11 cellular contexts compared by ENCODE assay signal in the genomic region with DNA sequence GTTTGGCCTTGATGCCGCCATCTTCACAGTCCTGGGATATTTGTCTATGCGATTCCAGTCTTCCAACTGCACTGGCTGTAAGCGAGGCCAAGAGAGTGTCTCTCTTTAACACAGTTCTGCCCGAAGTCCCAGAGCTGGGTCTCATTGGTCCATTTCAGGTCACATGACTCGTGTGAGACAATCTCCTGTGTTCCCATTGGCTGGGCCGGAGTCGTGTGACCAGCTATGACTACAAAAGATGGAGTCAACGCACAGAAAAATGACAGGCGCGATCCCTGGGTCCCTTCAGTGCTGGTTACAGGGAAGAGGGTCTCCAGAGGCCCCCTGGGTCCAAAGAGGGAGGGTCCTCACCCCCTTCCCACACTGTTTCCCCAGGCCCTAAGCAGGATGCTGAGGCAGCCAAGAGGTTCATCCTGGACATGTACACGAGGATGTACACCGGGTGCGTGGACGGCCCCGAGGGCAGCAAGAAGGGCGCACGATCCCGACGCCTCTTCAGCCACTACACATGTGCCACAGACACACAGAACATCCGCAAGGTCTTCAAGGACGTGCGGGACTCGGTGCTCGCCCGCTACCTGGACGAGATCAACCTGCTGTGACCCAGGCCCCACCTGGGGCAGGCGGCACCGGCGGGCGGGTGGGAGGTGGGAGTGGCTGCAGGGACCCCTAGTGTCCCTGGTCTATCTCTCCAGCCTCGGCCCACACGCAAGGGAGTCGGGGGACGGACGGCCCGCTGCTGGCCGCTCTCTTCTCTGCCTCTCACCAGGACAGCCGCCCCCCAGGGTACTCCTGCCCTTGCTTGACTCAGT. TPM values are rescaled to one million over a fixed set of nuclear protein-coding genes. Genes with fewer than 3 reads are reported as not detected.
DNase-seq lines count a peak whose midpoint lies in the region; ATAC-seq and TF ChIP-seq lines count a peak whose summit lies in the region.
"Had no signal": no experiment of that assay in that cellular context is flagged by ENCODE, and none has a peak within 500 bp of the region (broad histone marks: within the 10 kb centered on the region; RNA-seq: fewer than 3 reads in every experiment).

No MANE protein-coding gene starts in this region.

- H3K4me1 Mint-ChIP-seq in MCF 10A (ENCODE audit: insufficient read depth, unreplicated experiment) (peaks cover 5% of the 10 kb centered on the region), progenitor cell of endocrine pancreas (ENCODE audit: low read depth) (peaks cover 1% of the 10 kb centered on the region)
- peaks cover 33% of the 10 kb centered on the region for H3K4me1 Mint-ChIP-seq in activated T-helper 2 cell treated with anti-CD3 and anti-CD28 coated beads, Interferon-gamma antibody, Interleukin-2, Interleukin-4, amounts not matched to agents 10 μg/mL and 5 μg/mL and 100 μg/mL, durations not matched to agents 14 hours and 24 hours and 36 hours (ENCODE audit: low read depth)

- no peak overlapping the region for H3K4me2 ChIP-seq in mammary epithelial cell (ENCODE audit: insufficient read depth, low read depth, low read length)

- H4K20me1 ChIP-seq in mammary epithelial cell (ENCODE audit: insufficient read depth, low read length) = no peaks in the 10 kb centered on the region

- CTCF ChIA-PET in MCF 10A (lab: Yijun Ruan, JAX) (interaction anchor here (0.6 to 6.5 kb wide), 15 partner anchors 9 to 1091 kb away, joined by 3 to 70 read pairs (median 4); no protein-coding TSS in a partner anchor), mammary epithelial cell (lab: Charles Lee; ENCODE audit: low non-redundant PET) (interaction anchor here (0.6 kb wide), 1 partner anchor 125 kb away, joined by 5 read pairs; no protein-coding TSS in a partner anchor)

- H2AFZ ChIP-seq in mammary epithelial cell (ENCODE audit: low read depth, low read length) = no peak overlapping the region

- BruUV-seq in MCF 10A (replicated peaks; lab: Mats Ljungman, UMichigan) (no TSS peak), mammary epithelial cell (replicated peaks; lab: Mats Ljungman, UMichigan) (no TSS peak)

- H3K27me3 ChIP-seq in mammary epithelial cell (ENCODE audit: insufficient read depth, low read length) (no peaks in the 10 kb centered on the region), ovary (no peaks in the 10 kb centered on the region)

- POLR2A ChIA-PET in MCF 10A (lab: Yijun Ruan, JAX) = interaction anchor here (0.7 to 1.8 kb wide), 4 partner anchors 33 to 99 kb away, joined by 3 to 16 read pairs (median 4); no protein-coding TSS in a partner anchor

- DNase-seq in MCF 10A (ENCODE audit: unreplicated experiment) = peak; percentile 44
- DNase-seq in mammary epithelial cell = no peak
- DNase-seq in MV-4-11 (lab: John Stamatoyannopoulos, UW) = peak; percentile 30
- no peak for DNase-seq in activated T-helper 2 cell treated with anti-CD3 and anti-CD28 coated beads, Interferon-gamma antibody, Interleukin-2, Interleukin-4, amounts not matched to agents 10 μg/mL and 5 μg/mL and 100 μg/mL, durations not matched to agents 14 hours and 24 hours and 36 hours (ENCODE audit: low spot score)
- no peak for DNase-seq in progenitor cell of endocrine pancreas (ENCODE audit: low spot score, unreplicated experiment)
- DNase-seq in ovary = no peak
- DNase-seq in stimulated activated CD4-positive, alpha-beta T cell treated with anti-CD3 and anti-CD28 coated beads, Interleukin-4, amount 100 ng/mL, for 24 hours = no peak
- DNase-seq: activated gamma-delta T cell, KG1 had no signal

- H3K27ac ChIP-seq in mammary epithelial cell (ENCODE audit: insufficient read depth, low read depth, low read length) (no peak overlapping the region), ovary (no peak overlapping the region)

- H3K36me3 ChIP-seq in mammary epithelial cell (ENCODE audit: insufficient read depth, low read length) = peaks cover 8% of the 10 kb centered on the region
- H3K36me3 ChIP-seq in ovary = no peaks in the 10 kb centered on the region

- no peak for ATAC-seq in HG02840 (IDR thresholded peaks at IDR 0.05; ENCODE audit: low FRiP score, unreplicated experiment)

- dilution Hi-C loops in mammary epithelial cell (cut with HindIII; ENCODE audit: low sequenced_read_pairs) = no loop called here

- H3K9ac ChIP-seq in mammary epithelial cell (ENCODE audit: insufficient read depth, low read length) = no peak overlapping the region

- H3K4me1 ChIP-seq in mammary epithelial cell (ENCODE audit: insufficient read depth, low read length) (peaks cover 15% of the 10 kb centered on the region), ovary (ENCODE audit: insufficient read depth) (peaks cover 2% of the 10 kb centered on the region)

- WGBS in mammary epithelial cell (ENCODE audit: low coverage, missing lambda C conversion rate) = 67% methylated on average over 21 of the region's 38 CpGs
- whole genome bisulfite sequencing in ovary, 3 donors = 48 to 61% (median 50%) methylated on average over 38 of the region's 38 CpGs

- H3K4me3 Mint-ChIP-seq in MCF 10A (ENCODE audit: unreplicated experiment) = no peak overlapping the region
- no peak overlapping the region for H3K4me3 Mint-ChIP-seq in activated T-helper 2 cell treated with anti-CD3 and anti-CD28 coated beads, Interferon-gamma antibody, Interleukin-2, Interleukin-4, amounts not matched to agents 10 μg/mL and 5 μg/mL and 100 μg/mL, durations not matched to agents 14 hours and 24 hours and 36 hours (ENCODE audit: low read depth)
- no peak overlapping the region for H3K4me3 Mint-ChIP-seq in progenitor cell of endocrine pancreas (ENCODE audit: low read depth)
- H3K4me3 Mint-ChIP-seq: dendritic cell treated with granulocyte-macrophage colony-stimulating factor and Interleukin-4, amounts not matched to agents 40 ng/mL and 50 ng/mL, for 4 days had no signal

- TF ChIP-seq POLR2A in ovary (IDR thresholded peaks at IDR 0.05) = no peak

- TF ChIP-seq CTCF in MCF 10A (IDR thresholded peaks at IDR 0.05; ENCODE audit: unreplicated experiment) (no peak), mammary epithelial cell (conservative IDR thresholded peaks at IDR 0.05 in 1 of 2, IDR thresholded peaks at IDR 0.05 in 1 of 2; ENCODE audit: extremely low read depth in 1 of 2, insufficient read depth in 1 of 2, low read depth in 1 of 2, low read length in 2 of 2) (no peak), progenitor cell of endocrine pancreas (IDR thresholded peaks at IDR 0.05; ENCODE audit: unreplicated experiment) (no peak), ovary (IDR thresholded peaks at IDR 0.05) (no peak)

- in situ Hi-C loops in mammary epithelial cell (cut with MboI; ENCODE audit: low sequenced_read_pairs in 2 of 2) = loop anchor here in 1 of 2 donors (10.0 kb wide), 2 partner anchors 88 to 208 kb away; no protein-coding TSS in a partner anchor

- no peaks in the 10 kb centered on the region for H3K9me3 ChIP-seq in mammary epithelial cell (replicated peaks; ENCODE audit: insufficient read depth, low read length)
- H3K9me3 ChIP-seq in ovary = no peaks in the 10 kb centered on the region

- H3K79me2 ChIP-seq in mammary epithelial cell (ENCODE audit: insufficient read depth, low read length) = no peaks in the 10 kb centered on the region

- H3K4me3 ChIP-seq in mammary epithelial cell (replicated peaks in 1 of 3; ENCODE audit: insufficient read depth in 1 of 3, low read depth in 2 of 3, low read length in 3 of 3) = no peak overlapping the region
- H3K4me3 ChIP-seq in ovary = no peak overlapping the region

- no peak for TF ChIP-seq EP300 in ovary (IDR thresholded peaks at IDR 0.05)

- no peak overlapping the region for H3K27ac Mint-ChIP-seq in MCF 10A (ENCODE audit: low read depth, unreplicated experiment)
- peak overlapping the region; percentile 22 for H3K27ac Mint-ChIP-seq in activated T-helper 2 cell treated with anti-CD3 and anti-CD28 coated beads, Interferon-gamma antibody, Interleukin-2, Interleukin-4, amounts not matched to agents 10 μg/mL and 5 μg/mL and 100 μg/mL, durations not matched to agents 14 hours and 24 hours and 36 hours
- peak overlapping the region; percentile 69 for H3K27ac Mint-ChIP-seq in progenitor cell of endocrine pancreas
- H3K27ac Mint-ChIP-seq: dendritic cell treated with granulocyte-macrophage colony-stimulating factor and Interleukin-4, amounts not matched to agents 40 ng/mL and 50 ng/mL, for 4 days had no signal

- intact Hi-C loops in MCF 10A (cut with micrococcal nuclease) = loop anchor here (1.0 to 5.0 kb wide), 3 partner anchors 33 to 210 kb away; no protein-coding TSS in a partner anchor
- intact Hi-C loops in mammary epithelial cell (cut with micrococcal nuclease) = loop anchor here (1.0 kb wide), 5 partner anchors 16 to 211 kb away; no protein-coding TSS in a partner anchor
- intact Hi-C loops in activated T-helper 2 cell treated with anti-CD3 and anti-CD28 coated beads, Interferon-gamma antibody, Interleukin-2, Interleukin-4, amounts not matched to agents 10 μg/mL and 5 μg/mL and 100 μg/mL, durations not matched to agents 14 hours and 24 hours and 36 hours (cut with micrococcal nuclease) = loop anchor here (1.0 to 10.0 kb wide), 4 partner anchors 16 to 98 kb away; partner anchors contain the start of gene TLE5
- intact Hi-C loops in ovary (cut with DNase I) = loop anchor here in 3 of 4 donors (1.0 to 5.0 kb wide), 4 partner anchors 85 to 205 kb away; no protein-coding TSS in a partner anchor

- H3K36me3 Mint-ChIP-seq in MCF 10A (ENCODE audit: insufficient read depth, unreplicated experiment) (peaks cover 77% of the 10 kb centered on the region), progenitor cell of endocrine pancreas (ENCODE audit: insufficient read depth) (no peaks in the 10 kb centered on the region)
- peaks cover 76% of the 10 kb centered on the region for H3K36me3 Mint-ChIP-seq in activated T-helper 2 cell treated with anti-CD3 and anti-CD28 coated beads, Interferon-gamma antibody, Interleukin-2, Interleukin-4, amounts not matched to agents 10 μg/mL and 5 μg/mL and 100 μg/mL, durations not matched to agents 14 hours and 24 hours and 36 hours (ENCODE audit: low read depth)

- H3K9me3 Mint-ChIP-seq in MCF 10A (ENCODE audit: unreplicated experiment) (no peaks in the 10 kb centered on the region), progenitor cell of endocrine pancreas (ENCODE audit: low read depth) (no peaks in the 10 kb centered on the region)
- H3K9me3 Mint-ChIP-seq in activated T-helper 2 cell treated with anti-CD3 and anti-CD28 coated beads, Interferon-gamma antibody, Interleukin-2, Interleukin-4, amounts not matched to agents 10 μg/mL and 5 μg/mL and 100 μg/mL, durations not matched to agents 14 hours and 24 hours and 36 hours = peaks cover 11% of the 10 kb centered on the region

- H3K27me3 Mint-ChIP-seq in MCF 10A (ENCODE audit: insufficient read depth, unreplicated experiment) = no peaks in the 10 kb centered on the region
- H3K27me3 Mint-ChIP-seq in activated T-helper 2 cell treated with anti-CD3 and anti-CD28 coated beads, Interferon-gamma antibody, Interleukin-2, Interleukin-4, amounts not matched to agents 10 μg/mL and 5 μg/mL and 100 μg/mL, durations not matched to agents 14 hours and 24 hours and 36 hours (ENCODE audit: low read depth) = no peaks in the 10 kb centered on the region
- peaks cover 8% of the 10 kb centered on the region for H3K27me3 Mint-ChIP-seq in progenitor cell of endocrine pancreas
- H3K27me3 Mint-ChIP-seq: dendritic cell treated with granulocyte-macrophage colony-stimulating factor and Interleukin-4, amounts not matched to agents 40 ng/mL and 50 ng/mL, for 4 days had no signal

RNA-seq across cellular contexts. Expression of gene S1PR4, which starts 15.9 kb away (rescaled TPM):
- total RNA-seq in MCF 10A (2022) = 0.39 and 0.44 TPM in 2 replicates
- total RNA-seq in mammary epithelial cell = under 1 TPM; 0.67 to 0.94 TPM
- polyA plus RNA-seq in mammary epithelial cell = 0.10 TPM
- polyA minus RNA-seq in mammary epithelial cell = not detected
- 48.5 and 48.9 TPM in 2 replicates for total RNA-seq in activated T-helper 2 cell treated with anti-CD3 and anti-CD28 coated beads, Interferon-gamma antibody, Interleukin-2, Interleukin-4, amounts not matched to agents 10 μg/mL and 5 μg/mL and 100 μg/mL, durations not matched to agents 14 hours and 24 hours and 36 hours
- not detected in 2 replicates for total RNA-seq in progenitor cell of endocrine pancreas
- 1 to 10 TPM in 1 of 7 donors, under 1 TPM in 5, not detected in 1; 0.20 to 1.1 (median 0.49) TPM for total RNA-seq in ovary
- polyA plus RNA-seq in ovary = 1 to 10 TPM in 1 of 2 donors, not detected in 1; 1.0 TPM

RNA-seq across cellular contexts. Expression of gene NCLN, which starts 23.1 kb away (rescaled TPM):
- total RNA-seq in MCF 10A (2022) = 72.1 and 84.1 TPM in 2 replicates
- 10 to 100 TPM; 55.5 to 95.3 TPM for total RNA-seq in mammary epithelial cell
- polyA plus RNA-seq in mammary epithelial cell = 91.0 TPM
- 106 TPM for polyA minus RNA-seq in mammary epithelial cell
- total RNA-seq in activated T-helper 2 cell treated with anti-CD3 and anti-CD28 coated beads, Interferon-gamma antibody, Interleukin-2, Interleukin-4, amounts not matched to agents 10 μg/mL and 5 μg/mL and 100 μg/mL, durations not matched to agents 14 hours and 24 hours and 36 hours = 86.3 and 88.1 TPM in 2 replicates
- 54.6 and 57.7 TPM in 2 replicates for total RNA-seq in progenitor cell of endocrine pancreas
- 10 to 100 TPM; 11.4 to 43.6 (median 25.2) TPM for total RNA-seq in ovary
- polyA plus RNA-seq in ovary = 10 to 100 TPM in 1 of 2 donors, 1 to 10 TPM in 1; 5.3 to 22.1 TPM

RNA-seq across cellular contexts. Expression of gene GNA15, which starts 26.8 kb away (rescaled TPM):
- total RNA-seq in MCF 10A (2022) (32.9 and 47.1 TPM in 2 replicates), mammary epithelial cell (100 to 1,000 TPM in 1 of 2 donors, 10 to 100 TPM in 1; 28.7 to 110 TPM), progenitor cell of endocrine pancreas (not detected in 2 replicates), ovary (1 to 10 TPM; 1.2 to 4.8 (median 1.4) TPM)
- polyA plus RNA-seq in mammary epithelial cell (57.1 TPM), ovary (1 to 10 TPM; 1.2 to 1.9 TPM)
- polyA minus RNA-seq in mammary epithelial cell = 43.7 TPM
- 174 and 176 TPM in 2 replicates for total RNA-seq in activated T-helper 2 cell treated with anti-CD3 and anti-CD28 coated beads, Interferon-gamma antibody, Interleukin-2, Interleukin-4, amounts not matched to agents 10 μg/mL and 5 μg/mL and 100 μg/mL, durations not matched to agents 14 hours and 24 hours and 36 hours

Comparison
In these comparisons a context has a peak if more than half of its experiments do, and no peak if none do; other contexts are left out.
1. DNase-seq: peak in MCF 10A (single experiment) and MV-4-11 (single experiment); none in mammary epithelial cell (single experiment), activated T-helper 2 cell treated with anti-CD3 and anti-CD28 coated beads, Interferon-gamma antibody, Interleukin-2, Interleukin-4, amounts not matched to agents 10 μg/mL and 5 μg/mL and 100 μg/mL, durations not matched to agents 14 hours and 24 hours and 36 hours (single experiment), progenitor cell of endocrine pancreas (single experiment), ovary (0 of 5) and stimulated activated CD4-positive, alpha-beta T cell treated with anti-CD3 and anti-CD28 coated beads, Interleukin-4, amount 100 ng/mL, for 24 hours (single experiment).
2. RNA of gene S1PR4, which starts 15.9 kb away (total RNA-seq): 48.5 to 48.9 TPM in activated T-helper 2 cell treated with anti-CD3 and anti-CD28 coated beads, Interferon-gamma antibody, Interleukin-2, Interleukin-4, amounts not matched to agents 10 μg/mL and 5 μg/mL and 100 μg/mL, durations not matched to agents 14 hours and 24 hours and 36 hours; 0.67 to 0.94 TPM in mammary epithelial cell, 0.20 to 1.1 TPM in ovary, 0.39 to 0.44 TPM in MCF 10A and not detected in progenitor cell of endocrine pancreas; every median in the first group is over 10 times any median in the second.